ENCODE assay signal across 1 cellular context in the genomic region with DNA sequence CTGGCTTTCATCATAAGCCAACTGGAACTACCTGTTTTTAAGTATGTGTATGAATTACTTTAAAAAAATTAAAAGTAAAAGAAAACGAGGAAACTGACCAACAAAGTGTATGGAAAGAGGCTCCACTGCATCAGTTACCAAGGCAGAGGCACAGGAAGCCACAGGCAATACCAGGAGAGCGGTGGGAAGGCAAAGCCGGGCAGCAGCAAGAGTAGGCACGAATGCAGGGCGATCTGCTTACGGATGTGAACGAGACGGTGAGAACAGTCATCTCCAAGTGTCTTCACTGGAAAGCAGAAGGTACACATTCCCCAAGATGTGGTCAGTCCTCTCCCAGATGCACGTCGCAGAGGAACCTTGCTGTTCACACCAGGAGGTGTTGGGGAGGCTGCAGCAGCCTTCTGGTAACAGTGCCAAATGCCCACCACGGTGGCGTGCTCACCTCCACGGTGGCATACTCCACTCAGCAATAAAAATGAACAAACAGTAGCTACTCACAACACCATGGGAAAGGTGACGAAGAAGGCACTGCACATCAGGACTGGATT.
A peak's percentile ranks its signal among the peaks of the same experiment; 100 is the strongest.
TF ChIP-seq lines count a peak whose summit lies in the region.

No MANE protein-coding gene starts in this region.

TF ChIP-seq in HepG2, 621 proteins besides CTCF, POLR2A, EP300 and RAD21 (continued from another document):
- peak; percentile 28 for TF ChIP-seq AGO2 (optimal IDR thresholded peaks at IDR 0.05; ENCODE audit: low read depth, low read length)
TF ChIP-seq in HepG2: peak in this region for 2.
